In genomic region chr14:24198845-24199524, GRCh38 we compare ENCODE assay signal across 19 cellular contexts. TPM values are rescaled to one million over a fixed set of nuclear protein-coding genes. Genes with fewer than 3 reads are reported as not detected.
DNase-seq lines count a peak whose midpoint lies in the region; ATAC-seq, FAIRE-seq and TF ChIP-seq lines count a peak whose summit lies in the region.
"Had no signal": no experiment of that assay in that cellular context is flagged by ENCODE, and none has a peak within 500 bp of the region (broad histone marks: within the 10 kb centered on the region; RNA-seq: fewer than 3 reads in every experiment).

No MANE protein-coding gene starts in this region.

- H3K27me3 ChIP-seq in GM12878 (replicated peaks in 1 of 2; ENCODE audit: control insufficient read depth in 2 of 2, insufficient read depth in 2 of 2, low read length in 1 of 2) (no peaks in the 10 kb centered on the region), vagina (no peaks in the 10 kb centered on the region)
- H3K27me3 ChIP-seq: right atrium auricular region, thyroid gland had no signal

- no peak overlapping the region for H2AFZ ChIP-seq in GM12878 (ENCODE audit: control insufficient read depth, low read depth, low read length)

- 59% methylated on average over 6 of the region's 6 CpGs for WGBS in GM12878 (ENCODE audit: insufficient coverage, insufficient replicate concordance, low lambda C conversion rate, missing lambda C conversion rate)

- RAD21 ChIA-PET in GM12878 (lab: Charles Lee; ENCODE audit: unreplicated experiment), result no interaction called here

- H3K9ac ChIP-seq in GM12878 (ENCODE audit: control insufficient read depth, insufficient read depth, low read length), result no peak overlapping the region

- H3K36me3 Mint-ChIP-seq in activated CD4-positive, alpha-beta T cell treated with anti-CD3 and anti-CD28 coated beads for 36 hours (ENCODE audit: low read depth), result peaks cover 62% of the 10 kb centered on the region
- H3K36me3 Mint-ChIP-seq in IgD-negative memory B cell (peaks cover 2% of the 10 kb centered on the region), nephron (ENCODE audit: low read depth) (peaks cover 46% of the 10 kb centered on the region)

- peaks cover 44% of the 10 kb centered on the region for H3K79me2 ChIP-seq in GM12878 (ENCODE audit: control insufficient read depth, insufficient read depth, low read length)

- TF ChIP-seq POLR2A in GM12878 (IDR thresholded peaks at IDR 0.05; ENCODE audit: low read depth, low read length) (no peak), vagina (IDR thresholded peaks at IDR 0.05) (no peak)

- peaks cover 15% of the 10 kb centered on the region for H3K9me3 Mint-ChIP-seq in activated CD4-positive, alpha-beta T cell treated with anti-CD3 and anti-CD28 coated beads for 36 hours (ENCODE audit: low read depth)
- H3K9me3 Mint-ChIP-seq in IgD-negative memory B cell (peaks cover 0 to 5% (median 2%) of the 10 kb centered on the region in 3 donors), nephron (peaks cover 7% of the 10 kb centered on the region)

- SMC1A ChIA-PET in GM12878 (lab: Charles Lee; ENCODE audit: uncharacterized antibody, unreplicated experiment), result interaction anchor here (0.7 to 1.1 kb wide), 2 partner anchors 11 to 22 kb away, joined by 3 read pairs; no protein-coding TSS in a partner anchor

- TF ChIP-seq EP300 in GM12878 (IDR thresholded peaks at IDR 0.05; ENCODE audit: borderline replicate concordance in 1 of 2, control insufficient read depth in 1 of 2, low read depth in 2 of 2, low read length in 2 of 2), result no peak

- peak overlapping the region; percentile 36 for H3K4me2 ChIP-seq in GM12878 (ENCODE audit: control insufficient read depth, insufficient read depth)

- no peak for FAIRE-seq in GM12878 (lab: Jason Lieb, UNC)
- FAIRE-seq: G401.6 had no signal

- DNase-seq in activated CD4-positive, alpha-beta T cell treated with anti-CD3 and anti-CD28 coated beads for 36 hours, result no peak
- DNase-seq in activated CD4-positive, alpha-beta T cell treated with anti-CD3 and anti-CD28 coated beads, Interleukin-2, amount 50 U/mL, for 4 hours, result no peak
- no peak for DNase-seq in GM12878 (ENCODE audit: low read depth, low spot score)
- DNase-seq in vagina (ENCODE audit: extremely low spot score in 2 of 2), result no peak
- DNase-seq: activated CD8-positive, alpha-beta memory T cell treated with anti-CD3 and anti-CD28 coated beads for 24 hours; activated naive CD4-positive, alpha-beta T cell treated with anti-CD3 and anti-CD28 coated beads, Interleukin-2, amount 50 U/mL, for 16 hours; effector CD8-positive, alpha-beta T cell; hypothalamus; left cardiac atrium; NCI-H187 treated with DMSO at 0.1 percent for 48 hours; NCI-H524; stimulated activated CD4-positive, alpha-beta T cell treated with anti-CD3 and anti-CD28 coated beads, Interleukin-2, amount 100 ng/mL, for 24 hours; thyroid gland had no signal

- TF ChIP-seq RAD21 in GM12878 (IDR thresholded peaks at IDR 0.05; ENCODE audit: insufficient read depth, low read depth, low read length), result no peak

- H3K27ac Mint-ChIP-seq in activated CD4-positive, alpha-beta T cell treated with anti-CD3 and anti-CD28 coated beads for 36 hours, result peak overlapping the region; percentile 58
- H3K27ac Mint-ChIP-seq in IgD-negative memory B cell (peak overlapping the region; percentile 63 to 84 (median 63)), nephron (peak overlapping the region in 2 of 3 experiments; percentile 17 to 41)

- CTCF ChIA-PET in activated CD4-positive, alpha-beta T cell treated with anti-CD3 and anti-CD28 coated beads for 36 hours (lab: Charles Lee), result no interaction called here
- CTCF ChIA-PET in GM12878 (lab: Yijun Ruan, JAX), result interaction anchor here (1.4 to 1.5 kb wide), 2 partner anchors 17 to 109 kb away, joined by 4 to 6 read pairs; partner anchors contain the start of genes CIDEB and MDP1

- H3K27ac ChIP-seq in GM12878 (ENCODE audit: control insufficient read depth, insufficient read depth) (no peak overlapping the region; the same call in 1 of the 2 replicates), vagina (no peak overlapping the region)
- H3K27ac ChIP-seq: right atrium auricular region, thyroid gland had no signal

- H3K27me3 Mint-ChIP-seq in activated CD4-positive, alpha-beta T cell treated with anti-CD3 and anti-CD28 coated beads for 36 hours, result no peaks in the 10 kb centered on the region
- H3K27me3 Mint-ChIP-seq in IgD-negative memory B cell (no peaks in the 10 kb centered on the region), nephron (ENCODE audit: low read depth) (no peaks in the 10 kb centered on the region)

- BruUV-seq in GM12878 (replicated peaks; lab: Mats Ljungman, UMichigan), result no TSS peak

- POLR2A ChIA-PET in activated CD4-positive, alpha-beta T cell treated with anti-CD3 and anti-CD28 coated beads for 36 hours (lab: Charles Lee), result no interaction called here
- POLR2A ChIA-PET in GM12878 (lab: Charles Lee), result interaction anchor here (0.6 to 1.9 kb wide), 9 partner anchors 10 to 221 kb away, joined by 3 to 11 read pairs (median 4); partner anchors contain the start of gene IRF9

- no peaks in the 10 kb centered on the region; a peak in 1 of 4 replicates for H3K36me3 ChIP-seq in GM12878 (ENCODE audit: control insufficient read depth in 2 of 2, insufficient read depth in 2 of 2, low read length in 1 of 2)
- H3K36me3 ChIP-seq in vagina, result peaks cover 0 to 9% of the 10 kb centered on the region in 2 donors
- H3K36me3 ChIP-seq: right atrium auricular region, thyroid gland had no signal

- H3K9me3 ChIP-seq in GM12878 (replicated peaks; ENCODE audit: control insufficient read depth, insufficient read depth, low read length) (peaks cover 5% of the 10 kb centered on the region), vagina (no peaks in the 10 kb centered on the region)
- H3K9me3 ChIP-seq: right atrium auricular region, thyroid gland had no signal

- in situ Hi-C loops in GM12878 (cut with MboI), result no loop called here

- H4K20me1 ChIP-seq in GM12878 (ENCODE audit: control insufficient read depth, insufficient read depth), result no peaks in the 10 kb centered on the region

- intact Hi-C loops in activated CD4-positive, alpha-beta T cell treated with anti-CD3 and anti-CD28 coated beads for 36 hours (cut with DNase I, micrococcal nuclease), result no loop called here
- intact Hi-C loops in GM12878 (cut with micrococcal nuclease; ENCODE audit: unreplicated experiment) (no loop called here), vagina (cut with DNase I) (no loop called here)

- H3K4me3 Mint-ChIP-seq in activated CD4-positive, alpha-beta T cell treated with anti-CD3 and anti-CD28 coated beads for 36 hours, result no peak overlapping the region
- H3K4me3 Mint-ChIP-seq in IgD-negative memory B cell, result peak overlapping the region in 2 of 4 donors; percentile 20 to 97
- peak overlapping the region; percentile 39 to 68 (median 64) for H3K4me3 Mint-ChIP-seq in nephron

- H3K4me3 ChIP-seq in GM12878 (no peak overlapping the region), vagina (no peak overlapping the region)
- H3K4me3 ChIP-seq: right atrium auricular region, thyroid gland had no signal

- H3K4me1 ChIP-seq in GM12878 (ENCODE audit: control insufficient read depth, insufficient read depth, low read length) (peaks cover 15% of the 10 kb centered on the region), vagina (peaks cover 35% of the 10 kb centered on the region)

- TF ChIP-seq CTCF in GM12878 (IDR thresholded peaks at IDR 0.05 in 2 of 3, conservative IDR thresholded peaks at IDR 0.05 in 1 of 3; ENCODE audit: control insufficient read depth in 2 of 3, extremely low read depth in 1 of 3, insufficient read depth in 1 of 3, low read depth in 3 of 3, low read length in 3 of 3) (no peak), nephron (IDR thresholded peaks at IDR 0.05; ENCODE audit: unreplicated experiment in 3 of 3) (no peak), vagina (IDR thresholded peaks at IDR 0.05) (no peak)

- H3K4me1 Mint-ChIP-seq in activated CD4-positive, alpha-beta T cell treated with anti-CD3 and anti-CD28 coated beads for 36 hours, result peaks cover 40% of the 10 kb centered on the region
- H3K4me1 Mint-ChIP-seq in IgD-negative memory B cell, result peaks cover 27 to 30% (median 28%) of the 10 kb centered on the region in 3 donors
- peaks cover 33% of the 10 kb centered on the region for H3K4me1 Mint-ChIP-seq in nephron

- no peak for ATAC-seq in activated CD4-positive, alpha-beta T cell treated with anti-CD3 and anti-CD28 coated beads for 36 hours
- ATAC-seq in GM12878, result no peak
- no peak for ATAC-seq in GM21526 (IDR thresholded peaks at IDR 0.05; ENCODE audit: low FRiP score, unreplicated experiment)
- no peak for ATAC-seq in HG03432 (IDR thresholded peaks at IDR 0.05; ENCODE audit: unreplicated experiment)
- ATAC-seq: left cardiac atrium had no signal

RNA-seq across cellular contexts. Expression of gene TM9SF1, which starts 3.7 kb away (rescaled TPM):
- total RNA-seq in activated CD4-positive, alpha-beta T cell treated with anti-CD3 and anti-CD28 coated beads for 36 hours, result 10 to 100 TPM; 17.0 to 24.4 TPM
- polyA plus RNA-seq in IgD-negative memory B cell (25.1 TPM), GM12878 (2011; rRNA removed) (4.3 and 11.7 TPM in 2 replicates), GM12878 (2014; fragmentation: Illumina TruSeq; extraction: Trizol) (11.1 and 14.0 TPM in 2 replicates), GM12878 (2014; fragmentation: Nextera tagmentation; extraction: Ambion mirVana) (1 to 10 TPM; 7.2 to 9.8 TPM), GM12878 (2014; rRNA removed) (20.7 and 21.2 TPM in 2 replicates), GM12878 (2016; fragmentation: Nextera tagmentation; extraction: Ambion mirVana) (10 to 100 TPM; 38.7 to 39.2 TPM)
- 33.3 and 34.0 TPM in 2 replicates for total RNA-seq in GM12878 (2013; cell fraction: nucleolus; rRNA removed)
- total RNA-seq in GM12878 (2014; rRNA removed) (20.2 and 22.7 TPM in 2 replicates), GM12878 (2014; rRNA removed; fragmentation: Illumina TruSeq; extraction: Trizol) (10.4 and 12.1 TPM in 2 replicates), GM12878 (2021) (19.7 and 23.9 TPM in 2 replicates), vagina (37.3 TPM)
- polyA plus RNA-seq in GM12878 (2011; ENCODE audit: low read depth), result 22.1 TPM
- 22.2 and 26.0 TPM in 2 replicates for polyA plus RNA-seq in GM12878 (2011; cell fraction: cytosol; rRNA removed)
- polyA plus RNA-seq in GM12878 (2011; cell fraction: nucleus; rRNA removed), result 15.8 and 15.9 TPM in 2 replicates
- 19.1 and 25.4 TPM in 2 replicates for polyA plus RNA-seq in GM12878 (2012)
- polyA minus RNA-seq in GM12878 (2011; rRNA and poly(A)+ RNA removed), result 12.4 and 16.2 TPM in 2 replicates
- 4.9 and 5.2 TPM in 2 replicates for polyA minus RNA-seq in GM12878 (2011; cell fraction: cytosol; rRNA and poly(A)+ RNA removed)
- 8.1 and 11.1 TPM in 2 replicates for polyA minus RNA-seq in GM12878 (2011; cell fraction: nucleus; rRNA and poly(A)+ RNA removed)

RNA-seq across cellular contexts. Expression of gene TSSK4, which starts 6.5 kb away (rescaled TPM):
- total RNA-seq in activated CD4-positive, alpha-beta T cell treated with anti-CD3 and anti-CD28 coated beads for 36 hours, result under 1 TPM; 0.14 to 0.30 TPM
- polyA plus RNA-seq in IgD-negative memory B cell, result 0.84 TPM
- 1.5 and 1.6 TPM in 2 replicates for total RNA-seq in GM12878 (2013; cell fraction: nucleolus; rRNA removed)
- not detected in 2 replicates for total RNA-seq in GM12878 (2014; rRNA removed)
- 0.18 TPM in 1 of 2 replicates, not detected in the other for total RNA-seq in GM12878 (2014; rRNA removed; fragmentation: Illumina TruSeq; extraction: Trizol)
- total RNA-seq in GM12878 (2021), result not detected in 2 replicates
- 4.1 TPM for polyA plus RNA-seq in GM12878 (2011; ENCODE audit: low read depth)
- 0.07 and 0.11 TPM in 2 replicates for polyA plus RNA-seq in GM12878 (2011; rRNA removed)
- polyA plus RNA-seq in GM12878 (2011; cell fraction: cytosol; rRNA removed), result 0.03 TPM in 1 of 2 replicates, not detected in the other
- polyA plus RNA-seq in GM12878 (2011; cell fraction: nucleus; rRNA removed), result 0.15 and 0.25 TPM in 2 replicates
- 2.9 and 5.0 TPM in 2 replicates for polyA plus RNA-seq in GM12878 (2012)
- not detected in 2 replicates for polyA plus RNA-seq in GM12878 (2014; fragmentation: Illumina TruSeq; extraction: Trizol)
- under 1 TPM; 0.04 to 0.08 TPM for polyA plus RNA-seq in GM12878 (2014; fragmentation: Nextera tagmentation; extraction: Ambion mirVana)
- 0.23 TPM in 1 of 2 replicates, not detected in the other for polyA plus RNA-seq in GM12878 (2014; rRNA removed)
- under 1 TPM; 0.44 to 0.79 TPM for polyA plus RNA-seq in GM12878 (2016; fragmentation: Nextera tagmentation; extraction: Ambion mirVana)
- polyA minus RNA-seq in GM12878 (2011; rRNA and poly(A)+ RNA removed), result 0.51 and 0.52 TPM in 2 replicates
- polyA minus RNA-seq in GM12878 (2011; cell fraction: cytosol; rRNA and poly(A)+ RNA removed), result not detected in 2 replicates
- polyA minus RNA-seq in GM12878 (2011; cell fraction: nucleus; rRNA and poly(A)+ RNA removed), result 0.73 and 1.9 TPM in 2 replicates
- 0.74 TPM for total RNA-seq in vagina
- total RNA-seq: right atrium auricular region, thyroid gland had no signal

RNA-seq across cellular contexts. Expression of gene IPO4, which starts 10.4 kb away (rescaled TPM):
- 10 to 100 TPM; 73.4 to 73.7 TPM for total RNA-seq in activated CD4-positive, alpha-beta T cell treated with anti-CD3 and anti-CD28 coated beads for 36 hours
- polyA plus RNA-seq in IgD-negative memory B cell (15.8 TPM), GM12878 (2011; rRNA removed) (6.6 and 12.6 TPM in 2 replicates), GM12878 (2014; fragmentation: Illumina TruSeq; extraction: Trizol) (15.5 and 30.7 TPM in 2 replicates), GM12878 (2014; fragmentation: Nextera tagmentation; extraction: Ambion mirVana) (10 to 100 TPM in 1 of 2 experiments, 1 to 10 TPM in 1; 7.8 to 10.3 TPM), GM12878 (2014; rRNA removed) (44.5 and 72.1 TPM in 2 replicates), GM12878 (2016; fragmentation: Nextera tagmentation; extraction: Ambion mirVana) (100 to 1,000 TPM in 1 of 2 experiments, 10 to 100 TPM in 1; 92.1 to 104 TPM)
- 54.2 and 59.3 TPM in 2 replicates for total RNA-seq in GM12878 (2013; cell fraction: nucleolus; rRNA removed)
- total RNA-seq in GM12878 (2014; rRNA removed) (77.1 and 139 TPM in 2 replicates), GM12878 (2014; rRNA removed; fragmentation: Illumina TruSeq; extraction: Trizol) (21.8 and 23.0 TPM in 2 replicates), GM12878 (2021) (88.9 and 113 TPM in 2 replicates), vagina (28.5 TPM)
- 17.0 TPM for polyA plus RNA-seq in GM12878 (2011; ENCODE audit: low read depth)
- polyA plus RNA-seq in GM12878 (2011; cell fraction: cytosol; rRNA removed), result 24.6 and 25.9 TPM in 2 replicates
- polyA plus RNA-seq in GM12878 (2011; cell fraction: nucleus; rRNA removed), result 115 and 166 TPM in 2 replicates
- polyA plus RNA-seq in GM12878 (2012), result 28.3 and 30.4 TPM in 2 replicates
- 27.1 and 30.7 TPM in 2 replicates for polyA minus RNA-seq in GM12878 (2011; rRNA and poly(A)+ RNA removed)
- 19.9 and 21.7 TPM in 2 replicates for polyA minus RNA-seq in GM12878 (2011; cell fraction: cytosol; rRNA and poly(A)+ RNA removed)
- polyA minus RNA-seq in GM12878 (2011; cell fraction: nucleus; rRNA and poly(A)+ RNA removed), result 74.0 and 145 TPM in 2 replicates

RNA-seq across cellular contexts. Expression of gene CHMP4A, which starts 14.3 kb away (rescaled TPM):
- 10 to 100 TPM; 48.8 to 73.0 TPM for total RNA-seq in activated CD4-positive, alpha-beta T cell treated with anti-CD3 and anti-CD28 coated beads for 36 hours
- 170 TPM for polyA plus RNA-seq in IgD-negative memory B cell
- total RNA-seq in GM12878 (2013; cell fraction: nucleolus; rRNA removed), result 46.5 and 49.6 TPM in 2 replicates
- total RNA-seq in GM12878 (2014; rRNA removed), result 31.7 and 35.6 TPM in 2 replicates
- 47.4 and 49.4 TPM in 2 replicates for total RNA-seq in GM12878 (2014; rRNA removed; fragmentation: Illumina TruSeq; extraction: Trizol)
- total RNA-seq in GM12878 (2021), result 33.0 and 35.5 TPM in 2 replicates
- polyA plus RNA-seq in GM12878 (2011; ENCODE audit: low read depth), result 71.9 TPM
- 81.0 and 81.1 TPM in 2 replicates for polyA plus RNA-seq in GM12878 (2011; rRNA removed)
- 53.6 and 68.7 TPM in 2 replicates for polyA plus RNA-seq in GM12878 (2011; cell fraction: cytosol; rRNA removed)
- 31.4 and 41.7 TPM in 2 replicates for polyA plus RNA-seq in GM12878 (2011; cell fraction: nucleus; rRNA removed)
- 68.3 and 71.1 TPM in 2 replicates for polyA plus RNA-seq in GM12878 (2012)
- 97.5 and 107 TPM in 2 replicates for polyA plus RNA-seq in GM12878 (2014; fragmentation: Illumina TruSeq; extraction: Trizol)
- 100 to 1,000 TPM; 110 to 151 TPM for polyA plus RNA-seq in GM12878 (2014; fragmentation: Nextera tagmentation; extraction: Ambion mirVana)
- 63.8 and 73.8 TPM in 2 replicates for polyA plus RNA-seq in GM12878 (2014; rRNA removed)
- polyA plus RNA-seq in GM12878 (2016; fragmentation: Nextera tagmentation; extraction: Ambion mirVana), result 100 to 1,000 TPM in 1 of 2 experiments, 10 to 100 TPM in 1; 88.5 to 103 TPM
- 29.9 and 60.0 TPM in 2 replicates for polyA minus RNA-seq in GM12878 (2011; rRNA and poly(A)+ RNA removed)
- 11.2 and 15.0 TPM in 2 replicates for polyA minus RNA-seq in GM12878 (2011; cell fraction: cytosol; rRNA and poly(A)+ RNA removed)
- polyA minus RNA-seq in GM12878 (2011; cell fraction: nucleus; rRNA and poly(A)+ RNA removed), result 4.5 and 6.5 TPM in 2 replicates
- total RNA-seq in vagina, result 37.6 TPM

RNA-seq across cellular contexts. Expression of gene MDP1, which starts 16.9 kb away (rescaled TPM):
- total RNA-seq in activated CD4-positive, alpha-beta T cell treated with anti-CD3 and anti-CD28 coated beads for 36 hours, result 10 to 100 TPM in 1 of 2 experiments, 1 to 10 TPM in 1; 4.5 to 11.7 TPM
- 33.5 TPM for polyA plus RNA-seq in IgD-negative memory B cell
- total RNA-seq in GM12878 (2013; cell fraction: nucleolus; rRNA removed), result 9.7 and 15.0 TPM in 2 replicates
- total RNA-seq in GM12878 (2014; rRNA removed), result 11.1 and 15.4 TPM in 2 replicates
- 9.3 and 10.4 TPM in 2 replicates for total RNA-seq in GM12878 (2014; rRNA removed; fragmentation: Illumina TruSeq; extraction: Trizol)
- total RNA-seq in GM12878 (2021), result 12.6 and 12.8 TPM in 2 replicates
- polyA plus RNA-seq in GM12878 (2011; ENCODE audit: low read depth), result 8.8 TPM
- 19.3 and 21.9 TPM in 2 replicates for polyA plus RNA-seq in GM12878 (2011; rRNA removed)
- polyA plus RNA-seq in GM12878 (2011; cell fraction: cytosol; rRNA removed), result 15.4 and 17.9 TPM in 2 replicates
- polyA plus RNA-seq in GM12878 (2011; cell fraction: nucleus; rRNA removed), result 18.4 and 19.1 TPM in 2 replicates
- polyA plus RNA-seq in GM12878 (2012), result 9.5 and 13.8 TPM in 2 replicates
- 10.1 and 13.5 TPM in 2 replicates for polyA plus RNA-seq in GM12878 (2014; fragmentation: Illumina TruSeq; extraction: Trizol)
- polyA plus RNA-seq in GM12878 (2014; fragmentation: Nextera tagmentation; extraction: Ambion mirVana), result 10 to 100 TPM; 39.2 to 45.8 TPM
- polyA plus RNA-seq in GM12878 (2014; rRNA removed), result 14.2 and 27.7 TPM in 2 replicates
- 10 to 100 TPM; 38.0 to 38.9 TPM for polyA plus RNA-seq in GM12878 (2016; fragmentation: Nextera tagmentation; extraction: Ambion mirVana)
- polyA minus RNA-seq in GM12878 (2011; rRNA and poly(A)+ RNA removed), result 6.7 and 9.6 TPM in 2 replicates
- polyA minus RNA-seq in GM12878 (2011; cell fraction: cytosol; rRNA and poly(A)+ RNA removed), result 5.4 TPM in 1 of 2 replicates, not detected in the other
- polyA minus RNA-seq in GM12878 (2011; cell fraction: nucleus; rRNA and poly(A)+ RNA removed), result 11.2 and 14.9 TPM in 2 replicates
- 32.7 TPM for total RNA-seq in vagina
